1 cellular context compared by ENCODE assay signal in genomic region chr17:4986951-4987766, GRCh38.
TF ChIP-seq lines count a peak whose summit lies in the region.

Gene CAMTA2 (minus strand): TSS chr17:4987675. CDS start chr17:4986222, 1,453 bp downstream.

TF ChIP-seq in HepG2, 621 proteins besides CTCF, POLR2A, EP300 and RAD21 (continued from another document and continues in another):
- TF ChIP-seq HMGXB3 (CRISPR knock-in tag; IDR thresholded peaks at IDR 0.05; ENCODE audit: borderline replicate concordance) (no peak), ZNF713 (CRISPR knock-in tag; IDR thresholded peaks at IDR 0.05) (no peak), SALL2 (CRISPR knock-in tag; IDR thresholded peaks at IDR 0.05) (peak; percentile 96), ZNF709 (CRISPR knock-in tag; IDR thresholded peaks at IDR 0.05) (peak; percentile 92), MIER2 (CRISPR knock-in tag; IDR thresholded peaks at IDR 0.05) (no peak), TBL1XR1 (IDR thresholded peaks at IDR 0.05; ENCODE audit: borderline replicate concordance, low read length, partially characterized antibody) (no peak), ARNT (IDR thresholded peaks at IDR 0.05) (no peak), ZNF576 (CRISPR knock-in tag; IDR thresholded peaks at IDR 0.05) (no peak), ZNF512 (CRISPR knock-in tag; IDR thresholded peaks at IDR 0.05) (no peak), ARID3A (IDR thresholded peaks at IDR 0.05; ENCODE audit: low read depth, low read length) (no peak), ZBTB4 (CRISPR knock-in tag; IDR thresholded peaks at IDR 0.05; ENCODE audit: borderline replicate concordance) (no peak), TFDP2 (CRISPR knock-in tag; IDR thresholded peaks at IDR 0.05) (peak; percentile 59), KIAA2018 (CRISPR knock-in tag; IDR thresholded peaks at IDR 0.05; ENCODE audit: borderline replicate concordance) (no peak), MTF2 (CRISPR knock-in tag; IDR thresholded peaks at IDR 0.05; ENCODE audit: borderline replicate concordance) (no peak), ZNF549 (CRISPR knock-in tag; IDR thresholded peaks at IDR 0.05) (no peak), NFE2L1 (CRISPR knock-in tag; IDR thresholded peaks at IDR 0.05; ENCODE audit: borderline replicate concordance) (no peak), ZFP36L1 (CRISPR knock-in tag; IDR thresholded peaks at IDR 0.05) (peak; percentile 78), NPAS2 (CRISPR knock-in tag; IDR thresholded peaks at IDR 0.05; ENCODE audit: borderline replicate concordance) (no peak), FOXA1 (IDR thresholded peaks at IDR 0.05) (no peak), FOXA1 (CRISPR knock-in tag; IDR thresholded peaks at IDR 0.05) (no peak), ZNF350 (CRISPR knock-in tag; IDR thresholded peaks at IDR 0.05; ENCODE audit: borderline replicate concordance, low read depth) (no peak), RNF2 (conservative IDR thresholded peaks at IDR 0.05; ENCODE audit: low read depth) (no peak), GLMP (CRISPR knock-in tag; IDR thresholded peaks at IDR 0.05; ENCODE audit: borderline replicate concordance) (no peak), SIX1 (CRISPR knock-in tag; IDR thresholded peaks at IDR 0.05; ENCODE audit: borderline replicate concordance) (no peak), SRSF1 (optimal IDR thresholded peaks at IDR 0.05; ENCODE audit: low read depth, low read length) (peak; percentile 74), SKIL (CRISPR knock-in tag; IDR thresholded peaks at IDR 0.05; ENCODE audit: borderline replicate concordance) (peak; percentile 33; the same call in 1 of the 2 replicates), ZNF230 (CRISPR knock-in tag; IDR thresholded peaks at IDR 0.05) (no peak), IKZF5 (CRISPR knock-in tag; IDR thresholded peaks at IDR 0.05) (peak; percentile 39; the same call in 1 of the 2 replicates)
